ENCODE assay signal across 8 cellular contexts in the genomic region with DNA sequence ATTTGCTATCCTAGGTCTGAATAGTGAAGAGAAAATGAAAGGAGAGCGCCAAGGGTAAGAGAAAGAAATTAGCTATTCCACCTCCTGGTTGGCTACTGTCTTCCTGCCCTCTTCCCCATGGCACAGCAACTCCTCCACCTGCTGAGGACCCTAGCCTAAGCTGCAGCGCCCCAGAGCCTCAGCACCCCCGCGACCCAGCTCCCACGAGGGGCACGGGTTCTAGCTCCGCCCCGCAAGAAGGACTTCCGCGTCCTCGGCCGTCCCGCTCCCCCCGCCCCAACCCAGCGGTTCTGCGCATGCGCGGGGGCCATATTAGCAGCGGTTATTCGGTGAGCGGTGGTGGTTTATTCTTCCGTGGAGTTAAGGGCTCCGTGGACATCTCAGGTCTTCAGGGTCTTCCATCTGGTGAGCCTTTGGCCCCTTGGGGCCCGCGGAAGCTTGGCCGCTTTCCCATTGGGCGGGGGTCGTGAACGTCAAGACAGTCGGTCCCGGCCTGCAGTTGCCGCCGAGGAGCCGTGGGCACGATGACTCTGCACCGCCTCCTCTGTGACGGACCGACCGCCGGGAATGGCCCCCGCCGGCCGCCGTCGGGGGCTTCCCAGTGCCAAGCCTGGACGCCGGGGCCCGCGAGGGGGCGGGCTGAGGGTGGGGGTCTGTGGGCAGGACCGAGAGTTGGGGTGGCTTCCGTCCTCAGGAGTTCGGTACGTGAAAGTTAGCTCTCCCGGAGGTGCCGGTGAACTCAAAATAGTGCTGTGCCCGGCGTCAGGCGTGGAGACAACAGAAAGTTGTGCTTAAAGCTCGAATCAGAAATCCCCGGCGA. TPM values are rescaled to one million over a fixed set of nuclear protein-coding genes. Genes with fewer than 3 reads are reported as not detected.
DNase-seq lines count a peak whose midpoint lies in the region; ATAC-seq, FAIRE-seq and TF ChIP-seq lines count a peak whose summit lies in the region.

A gene (plus strand): TSS at position 310 of the 820 bp plus-strand sequence. CDS start 1,484 bp downstream, outside the sequence.

- H3K27ac ChIP-seq in KMS-11, result peak within 1 kb of the TSS; percentile 96

- no peaks in the 10 kb centered on the region for H4K20me1 ChIP-seq in KMS-11 (ENCODE audit: insufficient read depth)

- ATAC-seq in GM21723 (IDR thresholded peaks at IDR 0.05; ENCODE audit: unreplicated experiment), result peak; percentile 78
- ATAC-seq in naive thymus-derived CD8-positive, alpha-beta T cell, result peak; percentile 87

- no peaks in the 10 kb centered on the region for H3K9me3 Mint-ChIP-seq in activated T-helper 1 cell treated with anti-CD3 and anti-CD28 coated beads, Interleukin-12 subunit alpha, Interleukin-12 subunit beta, Interleukin-2, Interleukin-4 antibody, amounts not matched to agents 30 ng/mL and 10 ng/mL and 1 ng/mL, durations not matched to agents 14 hours and 24 hours and 36 hours
- no peaks in the 10 kb centered on the region for H3K9me3 Mint-ChIP-seq in naive thymus-derived CD8-positive, alpha-beta T cell

- H3K27me3 ChIP-seq in KMS-11 (ENCODE audit: insufficient read depth, low read depth), result no peaks in the 10 kb centered on the region

- peaks cover 27% of the 10 kb centered on the region for H3K36me3 Mint-ChIP-seq in activated T-helper 1 cell treated with anti-CD3 and anti-CD28 coated beads, Interleukin-12 subunit alpha, Interleukin-12 subunit beta, Interleukin-2, Interleukin-4 antibody, amounts not matched to agents 30 ng/mL and 10 ng/mL and 1 ng/mL, durations not matched to agents 14 hours and 24 hours and 36 hours (ENCODE audit: low read depth)
- H3K36me3 Mint-ChIP-seq in naive thymus-derived CD8-positive, alpha-beta T cell, result peaks cover 4 to 34% (median 4%) of the 10 kb centered on the region in 3 donors

- peak within 1 kb of the TSS; percentile 94 for H3K4me2 ChIP-seq in KMS-11

- intact Hi-C loops in activated T-helper 1 cell treated with anti-CD3 and anti-CD28 coated beads, Interleukin-12 subunit alpha, Interleukin-12 subunit beta, Interleukin-2, Interleukin-4 antibody, amounts not matched to agents 30 ng/mL and 10 ng/mL and 1 ng/mL, durations not matched to agents 14 hours and 24 hours and 36 hours (cut with micrococcal nuclease), result loop anchor here (1.0 to 5.0 kb wide), 4 partner anchors 33 to 332 kb away; a partner anchor contains a TSS

- no peak for TF ChIP-seq CTCF in KMS-11 (conservative IDR thresholded peaks at IDR 0.05; ENCODE audit: low read depth, low read length)

- no peaks in the 10 kb centered on the region for H3K27me3 Mint-ChIP-seq in activated T-helper 1 cell treated with anti-CD3 and anti-CD28 coated beads, Interleukin-12 subunit alpha, Interleukin-12 subunit beta, Interleukin-2, Interleukin-4 antibody, amounts not matched to agents 30 ng/mL and 10 ng/mL and 1 ng/mL, durations not matched to agents 14 hours and 24 hours and 36 hours (ENCODE audit: insufficient read depth)
- H3K27me3 Mint-ChIP-seq in naive thymus-derived CD8-positive, alpha-beta T cell, result no peaks in the 10 kb centered on the region

- peaks cover 72% of the 10 kb centered on the region for H3K4me1 ChIP-seq in KMS-11 (ENCODE audit: low read depth, poor library complexity, severe bottlenecking)

- peaks cover 42% of the 10 kb centered on the region for H3K4me1 Mint-ChIP-seq in activated T-helper 1 cell treated with anti-CD3 and anti-CD28 coated beads, Interleukin-12 subunit alpha, Interleukin-12 subunit beta, Interleukin-2, Interleukin-4 antibody, amounts not matched to agents 30 ng/mL and 10 ng/mL and 1 ng/mL, durations not matched to agents 14 hours and 24 hours and 36 hours (ENCODE audit: low read depth)
- H3K4me1 Mint-ChIP-seq in naive thymus-derived CD8-positive, alpha-beta T cell, result peaks cover 12 to 33% (median 28%) of the 10 kb centered on the region in 4 donors

- H3K4me3 ChIP-seq in KMS-11 (IDR thresholded peaks at IDR 0.05; ENCODE audit: insufficient read depth, low read depth, low read length), result no peak within 1 kb of the TSS

- peak within 1 kb of the TSS; percentile 100 for H3K27ac Mint-ChIP-seq in activated T-helper 1 cell treated with anti-CD3 and anti-CD28 coated beads, Interleukin-12 subunit alpha, Interleukin-12 subunit beta, Interleukin-2, Interleukin-4 antibody, amounts not matched to agents 30 ng/mL and 10 ng/mL and 1 ng/mL, durations not matched to agents 14 hours and 24 hours and 36 hours
- H3K27ac Mint-ChIP-seq in naive thymus-derived CD8-positive, alpha-beta T cell, result peak within 1 kb of the TSS; percentile 98 to 100 (median 99)

- DNase-seq in DMS79 (lab: John Stamatoyannopoulos, UW), result peak; percentile 57
- DNase-seq in RCC 7860 (ENCODE audit: low spot score), result peak; percentile 70
- DNase-seq in activated T-helper 1 cell treated with anti-CD3 and anti-CD28 coated beads, Interleukin-12 subunit alpha, Interleukin-12 subunit beta, Interleukin-2, Interleukin-4 antibody, amounts not matched to agents 30 ng/mL and 10 ng/mL and 1 ng/mL, durations not matched to agents 14 hours and 24 hours and 36 hours (ENCODE audit: low spot score), result peak; percentile 92
- DNase-seq in fibroblast of gingiva (ENCODE audit: low read depth), result peak; percentile 80
- DNase-seq in naive thymus-derived CD8-positive, alpha-beta T cell, result peak; percentile 85 to 99 (median 94)
- peak; percentile 88 to 96 (median 92) for DNase-seq in stimulated activated naive CD4-positive, alpha-beta T cell (lab: John Stamatoyannopoulos, UW)

- H3K79me2 ChIP-seq in KMS-11 (ENCODE audit: insufficient read depth, low read depth), result peaks cover 50% of the 10 kb centered on the region

- FAIRE-seq in RCC 7860 (lab: Jason Lieb, UNC), result no peak

- H2AFZ ChIP-seq in KMS-11 (ENCODE audit: low read depth), result peak within 1 kb of the TSS; percentile 62

- POLR2A ChIA-PET in naive thymus-derived CD8-positive, alpha-beta T cell (lab: Charles Lee), result interaction anchor here (0.6 to 2.0 kb wide), 11 partner anchors 10 to 392 kb away, joined by 3 to 31 read pairs (median 5); a partner anchor contains a TSS

- peaks cover 18% of the 10 kb centered on the region; the same call in 1 of the 2 replicates for H3K36me3 ChIP-seq in KMS-11 (ENCODE audit: insufficient read depth)

- H3K9ac ChIP-seq in KMS-11, result peak within 1 kb of the TSS; percentile 94

- H3K4me3 Mint-ChIP-seq in activated T-helper 1 cell treated with anti-CD3 and anti-CD28 coated beads, Interleukin-12 subunit alpha, Interleukin-12 subunit beta, Interleukin-2, Interleukin-4 antibody, amounts not matched to agents 30 ng/mL and 10 ng/mL and 1 ng/mL, durations not matched to agents 14 hours and 24 hours and 36 hours, result peak within 1 kb of the TSS; percentile 97
- peak within 1 kb of the TSS; percentile 87 to 99 (median 96) for H3K4me3 Mint-ChIP-seq in naive thymus-derived CD8-positive, alpha-beta T cell

RNA-seq across cellular contexts. Expression of the gene that starts here (rescaled TPM):
- 317 and 318 TPM in 2 replicates for total RNA-seq in activated T-helper 1 cell treated with anti-CD3 and anti-CD28 coated beads, Interleukin-12 subunit alpha, Interleukin-12 subunit beta, Interleukin-2, Interleukin-4 antibody, amounts not matched to agents 30 ng/mL and 10 ng/mL and 1 ng/mL, durations not matched to agents 14 hours and 24 hours and 36 hours
- 10 to 100 TPM; 87.0 to 92.5 TPM for total RNA-seq in naive thymus-derived CD8-positive, alpha-beta T cell
- polyA plus RNA-seq in naive thymus-derived CD8-positive, alpha-beta T cell, result 100 to 1,000 TPM; 170 to 218 (median 190) TPM
